14 cellular contexts compared by ENCODE assay signal in genomic region chr17:17525331-17525730, GRCh38.
"Had no signal": no experiment of that assay in that cellular context is flagged by ENCODE, and none has a peak within 500 bp of the region (broad histone marks: within the 10 kb centered on the region; RNA-seq: fewer than 3 reads in every experiment).

No MANE protein-coding gene starts in this region.

- H3K27ac ChIP-seq: breast epithelium, dorsolateral prefrontal cortex, esophagus muscularis mucosa, left lung, parathyroid adenoma, suprapubic skin had no signal

- H3K4me3 ChIP-seq: breast epithelium, dorsolateral prefrontal cortex, esophagus muscularis mucosa, left lung, suprapubic skin had no signal

- H3K4me1 ChIP-seq: breast epithelium, parathyroid adenoma, suprapubic skin had no signal

- H3K9me3 ChIP-seq: breast epithelium, esophagus muscularis mucosa, left lung, suprapubic skin had no signal

- DNase-seq: activated CD4-positive, alpha-beta T cell treated with anti-CD3 and anti-CD28 coated beads for 1 hour; activated CD4-positive, alpha-beta T cell treated with anti-CD3 and anti-CD28 coated beads, Interleukin-2, amount 50 U/mL, for 48 hours; activated CD8-positive, alpha-beta memory T cell treated with anti-CD3 and anti-CD28 coated beads, Interleukin-2, amount 10 ng/mL, durations not matched to agents 7 days and 5 days; activated effector memory CD4-positive, alpha-beta T cell treated with Interleukin-2 at 50 U/mL for 16 hours; activated naive CD8-positive, alpha-beta T cell treated with anti-CD3 and anti-CD28 coated beads for 36 hours; activated T-cell treated with anti-CD3 and anti-CD28 coated beads, Interleukin-2, amount 50 U/mL, for 24 hours; dorsolateral prefrontal cortex; mesendoderm; stimulated activated naive CD4-positive, alpha-beta T cell had no signal

- H3K36me3 ChIP-seq: breast epithelium had no signal

- ATAC-seq: activated CD8-positive, alpha-beta memory T cell treated with anti-CD3 and anti-CD28 coated beads, Interleukin-2, amount 10 ng/mL, durations not matched to agents 7 days and 5 days had no signal

- H3K27me3 ChIP-seq: breast epithelium, dorsolateral prefrontal cortex, esophagus muscularis mucosa, left lung, suprapubic skin had no signal
